In genomic region chr12:12441891-12442461, GRCh38 we compare ENCODE assay signal across 8 cellular contexts.
DNase-seq lines count a peak whose midpoint lies in the region; ATAC-seq and TF ChIP-seq lines count a peak whose summit lies in the region.

No MANE protein-coding gene starts in this region.

- no peaks in the 10 kb centered on the region for H3K9me3 ChIP-seq in heart left ventricle
- no peaks in the 10 kb centered on the region for H3K9me3 ChIP-seq in stomach
- no peaks in the 10 kb centered on the region for H3K9me3 ChIP-seq in SJCRH30 (replicated peaks)

- H3K27me3 ChIP-seq in heart left ventricle (no peaks in the 10 kb centered on the region), stomach (no peaks in the 10 kb centered on the region), SJCRH30 (no peaks in the 10 kb centered on the region)

- TF ChIP-seq CTCF in heart left ventricle (IDR thresholded peaks at IDR 0.05) (no peak), stomach (IDR thresholded peaks at IDR 0.05) (no peak)

- no peak overlapping the region for H3K4me3 ChIP-seq in heart left ventricle
- no peak overlapping the region for H3K4me3 ChIP-seq in stomach
- H3K4me3 ChIP-seq in SJCRH30, result no peak overlapping the region

- 38 to 64% (median 47%) methylated on average over 3 of the region's 3 CpGs for WGBS in heart left ventricle, 4 donors
- WGBS in stomach, 5 donors, result 52 to 66% (median 56%) methylated on average over 3 of the region's 3 CpGs

- H3K4me1 ChIP-seq in heart left ventricle (peaks cover 0 to 59% (median 28%) of the 10 kb centered on the region in 12 donors), stomach (peaks cover 24 to 67% (median 37%) of the 10 kb centered on the region in 4 donors), SJCRH30 (no peaks in the 10 kb centered on the region)

- ATAC-seq in heart left ventricle (peak in 2 of 4 donors; percentile 26 to 74), GM18861 (IDR thresholded peaks at IDR 0.05; ENCODE audit: unreplicated experiment) (no peak)

- intact Hi-C loops in heart left ventricle (cut with DNase I) (loop anchor here in 1 of 10 donors (5.0 kb wide), 2 partner anchors 45 to 120 kb away; partner anchors contain the start of gene DUSP16), stomach (cut with DNase I; ENCODE audit: low total_unique reads) (no loop called here)

- H3K27ac ChIP-seq in heart left ventricle (peak overlapping the region in 11 of 12 donors; percentile 36 to 80 (median 70)), stomach (peak overlapping the region; percentile 22 to 78 (median 71)), SJCRH30 (no peak overlapping the region)

- TF ChIP-seq POLR2A in heart left ventricle (IDR thresholded peaks at IDR 0.05), result no peak
- TF ChIP-seq POLR2A in stomach (IDR thresholded peaks at IDR 0.05), result no peak

- DNase-seq in LHCN-M2 (ENCODE audit: low read depth) (peak; percentile 29), activated T-cell treated with anti-CD3 and anti-CD28 coated beads for 4 hours (peak; percentile 23), heart left ventricle (no peak), stomach (no peak), SJCRH30 (no peak), putamen (ENCODE audit: low spot score) (no peak), NCI-H2227 treated with DMSO at 0.1 percent for 48 hours (lab: John Stamatoyannopoulos, UW) (no peak)

- H3K36me3 ChIP-seq in heart left ventricle (peaks cover 0 to 4% (median 0%) of the 10 kb centered on the region in 9 donors), stomach (peaks cover 0 to 3% (median 0%) of the 10 kb centered on the region in 4 donors), SJCRH30 (no peaks in the 10 kb centered on the region)

- TF ChIP-seq EP300 in stomach (IDR thresholded peaks at IDR 0.05), result no peak

Comparison
In these comparisons a context has a peak if more than half of its experiments do, and no peak if none do; other contexts are left out.
1. DNase-seq: peak in LHCN-M2 (single experiment) and activated T-cell treated with anti-CD3 and anti-CD28 coated beads for 4 hours (single experiment); none in heart left ventricle (0 of 5), stomach (single experiment), SJCRH30 (0 of 2), putamen (single experiment) and NCI-H2227 treated with DMSO at 0.1 percent for 48 hours (single experiment).